Comparison of ENCODE assay signal across 2 cellular contexts in genomic region chr10:116221053-116221452, GRCh38.
TF ChIP-seq lines count a peak whose summit lies in the region.

No MANE protein-coding gene starts in this region.

TF ChIP-seq in liver, 16 proteins besides CTCF, POLR2A, EP300 and RAD21 (continued from another document):
- TF ChIP-seq YY1 (IDR thresholded peaks at IDR 0.05) (no peak), GABPA (IDR thresholded peaks at IDR 0.05 in 1 of 2, conservative IDR thresholded peaks at IDR 0.05 in 1 of 2) (no peak), HNF4A (conservative IDR thresholded peaks at IDR 0.05) (peak; percentile 25 to 30), NR2F2 (IDR thresholded peaks at IDR 0.05) (peak; percentile 33), FOXA2 (IDR thresholded peaks at IDR 0.05) (no peak), HNF4G (IDR thresholded peaks at IDR 0.05) (no peak), REST (IDR thresholded peaks at IDR 0.05) (no peak), RXRA (IDR thresholded peaks at IDR 0.05) (peak in 1 of 2 donors; percentile 11), TAF1 (conservative IDR thresholded peaks at IDR 0.05) (no peak), FOXA1 (IDR thresholded peaks at IDR 0.05) (no peak), SP1 (IDR thresholded peaks at IDR 0.05) (no peak), ZBTB33 (IDR thresholded peaks at IDR 0.05) (no peak), JUND (IDR thresholded peaks at IDR 0.05) (no peak), EGR1 (IDR thresholded peaks at IDR 0.05; ENCODE audit: low read depth in 2 of 2) (no peak)
- TF ChIP-seq, protein P1, sequence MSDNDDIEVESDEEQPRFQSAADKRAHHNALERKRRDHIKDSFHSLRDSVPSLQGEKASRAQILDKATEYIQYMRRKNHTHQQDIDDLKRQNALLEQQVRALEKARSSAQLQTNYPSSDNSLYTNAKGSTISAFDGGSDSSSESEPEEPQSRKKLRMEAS (IDR thresholded peaks at IDR 0.05), result no peak

TF ChIP-seq in HepG2, 621 proteins besides CTCF, POLR2A, EP300 and RAD21 (continued from another document):
- TF ChIP-seq, protein P2, sequence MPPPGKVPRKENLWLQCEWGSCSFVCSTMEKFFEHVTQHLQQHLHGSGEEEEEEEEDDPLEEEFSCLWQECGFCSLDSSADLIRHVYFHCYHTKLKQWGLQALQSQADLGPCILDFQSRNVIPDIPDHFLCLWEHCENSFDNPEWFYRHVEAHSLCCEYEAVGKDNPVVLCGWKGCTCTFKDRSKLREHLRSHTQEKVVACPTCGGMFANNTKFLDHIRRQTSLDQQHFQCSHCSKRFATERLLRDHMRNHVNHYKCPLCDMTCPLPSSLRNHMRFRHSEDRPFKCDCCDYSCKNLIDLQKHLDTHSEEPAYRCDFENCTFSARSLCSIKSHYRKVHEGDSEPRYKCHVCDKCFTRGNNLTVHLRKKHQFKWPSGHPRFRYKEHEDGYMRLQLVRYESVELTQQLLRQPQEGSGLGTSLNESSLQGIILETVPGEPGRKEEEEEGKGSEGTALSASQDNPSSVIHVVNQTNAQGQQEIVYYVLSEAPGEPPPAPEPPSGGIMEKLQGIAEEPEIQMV (CRISPR knock-in tag; IDR thresholded peaks at IDR 0.05; ENCODE audit: low read depth), result no peak
- TF ChIP-seq HNRNPK (IDR thresholded peaks at IDR 0.05; ENCODE audit: low read depth, low read length, poor library complexity, severe bottlenecking) (no peak), ZNF318 (CRISPR knock-in tag; IDR thresholded peaks at IDR 0.05) (no peak), THAP8 (CRISPR knock-in tag; IDR thresholded peaks at IDR 0.05; ENCODE audit: borderline replicate concordance) (no peak), ETS1 (CRISPR knock-in tag; IDR thresholded peaks at IDR 0.05) (no peak), RFX3 (CRISPR knock-in tag; IDR thresholded peaks at IDR 0.05) (no peak)
